22 cellular contexts compared by ENCODE assay signal in genomic region chr2:193368615-193369014, GRCh38.
"Had no signal": no experiment of that assay in that cellular context is flagged by ENCODE, and none has a peak within 500 bp of the region (broad histone marks: within the 10 kb centered on the region; RNA-seq: fewer than 3 reads in every experiment).

No MANE protein-coding gene starts in this region.

- H3K27ac ChIP-seq: colonic mucosa, esophagus muscularis mucosa, foreskin keratinocyte, gastroesophageal sphincter, heart left ventricle, hepatocyte, left lung, lower lobe of right lung had no signal

- H2AFZ ChIP-seq: hepatocyte had no signal

- FAIRE-seq: endothelial cell of umbilical vein had no signal

- ATAC-seq: effector memory CD8-positive, alpha-beta T cell; foreskin keratinocyte; gastroesophageal sphincter; heart left ventricle; left cardiac atrium; left lung; left ventricle myocardium superior; lower lobe of right lung; mucosa of descending colon; naive thymus-derived CD8-positive, alpha-beta T cell had no signal

- H3K36me3 ChIP-seq: colonic mucosa, esophagus muscularis mucosa, gastroesophageal sphincter, heart left ventricle, left lung, lower lobe of right lung had no signal

- H3K4me1 ChIP-seq: colonic mucosa, esophagus muscularis mucosa, foreskin keratinocyte, gastroesophageal sphincter, heart left ventricle, left lung, lower lobe of right lung had no signal

- H3K4me3 ChIP-seq: colonic mucosa, esophagus muscularis mucosa, gastroesophageal sphincter, heart left ventricle, hepatocyte, left lung, lower lobe of right lung, mucosa of descending colon had no signal

- DNase-seq: colonic mucosa; cortex of kidney; effector CD8-positive, alpha-beta T cell; effector memory CD8-positive, alpha-beta T cell; endodermal cell; foreskin keratinocyte; heart left ventricle; hypothalamus; immature natural killer cell; islet precursor cell; left cardiac atrium; left lung; left ventricle myocardium superior; lower lobe of right lung; mesenchymal stem cell; mucosa of descending colon; naive B cell; naive thymus-derived CD8-positive, alpha-beta T cell had no signal

- H3K4me2 ChIP-seq: hepatocyte had no signal

- H3K9me3 ChIP-seq: colonic mucosa, esophagus muscularis mucosa, gastroesophageal sphincter, heart left ventricle, left lung, lower lobe of right lung, mucosa of descending colon had no signal

- H3K27me3 ChIP-seq: colonic mucosa, esophagus muscularis mucosa, foreskin keratinocyte, gastroesophageal sphincter, heart left ventricle, hepatocyte, left lung had no signal

- H3K79me2 ChIP-seq: hepatocyte had no signal
